ENCODE assay signal across 16 cellular contexts in genomic region chr2:85945576-85945975, GRCh38.
"Had no signal": no experiment of that assay in that cellular context is flagged by ENCODE, and none has a peak within 500 bp of the region (broad histone marks: within the 10 kb centered on the region; RNA-seq: fewer than 3 reads in every experiment).

No MANE protein-coding gene starts in this region.

- H3K4me3 Mint-ChIP-seq: activated CD4-positive, alpha-beta memory T cell treated with anti-CD3 and anti-CD28 coated beads for 36 hours; activated CD4-positive, alpha-beta T cell treated with anti-CD3 and anti-CD28 coated beads for 36 hours; activated CD8-positive, alpha-beta memory T cell treated with anti-CD3 and anti-CD28 coated beads, Interleukin-2, amount 10 ng/mL, durations not matched to agents 7 days and 5 days; activated naive CD4-positive, alpha-beta T cell treated with anti-CD3 and anti-CD28 coated beads, Interleukin-2, amount 10 ng/mL, durations not matched to agents 7 days and 5 days; naive thymus-derived CD4-positive, alpha-beta T cell; stimulated activated naive CD8-positive, alpha-beta T cell treated with anti-CD3 and anti-CD28 coated beads, Interleukin-15, amount 100 ng/mL, for 72 hours had no signal

- ATAC-seq: activated CD4-positive, alpha-beta T cell treated with anti-CD3 and anti-CD28 coated beads for 36 hours; activated CD8-positive, alpha-beta memory T cell treated with anti-CD3 and anti-CD28 coated beads, Interleukin-2, amount 10 ng/mL, durations not matched to agents 7 days and 5 days; left lung; naive thymus-derived CD4-positive, alpha-beta T cell; stimulated activated naive CD8-positive, alpha-beta T cell treated with anti-CD3 and anti-CD28 coated beads, Interleukin-15, amount 100 ng/mL, for 72 hours had no signal

- H3K27me3 ChIP-seq: cardiac muscle cell, left lung, upper lobe of left lung had no signal

- H3K27me3 Mint-ChIP-seq: activated CD4-positive, alpha-beta memory T cell treated with anti-CD3 and anti-CD28 coated beads for 36 hours; activated CD4-positive, alpha-beta T cell treated with anti-CD3 and anti-CD28 coated beads for 36 hours; stimulated activated naive CD8-positive, alpha-beta T cell treated with anti-CD3 and anti-CD28 coated beads, Interleukin-15, amount 100 ng/mL, for 72 hours had no signal

- H3K4me1 Mint-ChIP-seq: activated CD4-positive, alpha-beta T cell treated with anti-CD3 and anti-CD28 coated beads for 36 hours; activated CD8-positive, alpha-beta memory T cell treated with anti-CD3 and anti-CD28 coated beads, Interleukin-2, amount 10 ng/mL, durations not matched to agents 7 days and 5 days; activated naive CD4-positive, alpha-beta T cell treated with anti-CD3 and anti-CD28 coated beads, Interleukin-2, amount 10 ng/mL, durations not matched to agents 7 days and 5 days; stimulated activated naive CD8-positive, alpha-beta T cell treated with anti-CD3 and anti-CD28 coated beads, Interleukin-15, amount 100 ng/mL, for 72 hours had no signal

- H3K36me3 ChIP-seq: cardiac muscle cell, left lung, upper lobe of left lung had no signal

- FAIRE-seq: astrocyte, colon, endometrium, keratinocyte had no signal

- H3K4me3 ChIP-seq: cardiac muscle cell, left lung, upper lobe of left lung had no signal

- DNase-seq: activated CD4-positive, alpha-beta memory T cell treated with anti-CD3 and anti-CD28 coated beads for 36 hours; activated CD4-positive, alpha-beta T cell treated with anti-CD3 and anti-CD28 coated beads for 36 hours; activated CD8-positive, alpha-beta memory T cell treated with anti-CD3 and anti-CD28 coated beads, Interleukin-2, amount 10 ng/mL, durations not matched to agents 7 days and 5 days; activated naive CD4-positive, alpha-beta T cell treated with anti-CD3 and anti-CD28 coated beads, Interleukin-2, amount 10 ng/mL, durations not matched to agents 7 days and 5 days; activated T-cell treated with anti-CD3 and anti-CD28 coated beads, Interleukin-2, amount 50 U/mL, for 1 hour; hippocampal formation; left lung; naive thymus-derived CD4-positive, alpha-beta T cell; stimulated activated CD4-positive, alpha-beta T cell treated with anti-CD3 and anti-CD28 coated beads, Interleukin-1b, Interleukin-23, amount 100 ng/mL, for 48 hours; stimulated activated naive CD8-positive, alpha-beta T cell treated with anti-CD3 and anti-CD28 coated beads, Interleukin-15, amount 100 ng/mL, for 72 hours; upper lobe of left lung had no signal

- H3K27ac Mint-ChIP-seq: activated CD4-positive, alpha-beta memory T cell treated with anti-CD3 and anti-CD28 coated beads for 36 hours; activated CD4-positive, alpha-beta T cell treated with anti-CD3 and anti-CD28 coated beads for 36 hours; activated CD8-positive, alpha-beta memory T cell treated with anti-CD3 and anti-CD28 coated beads, Interleukin-2, amount 10 ng/mL, durations not matched to agents 7 days and 5 days; activated naive CD4-positive, alpha-beta T cell treated with anti-CD3 and anti-CD28 coated beads, Interleukin-2, amount 10 ng/mL, durations not matched to agents 7 days and 5 days; naive thymus-derived CD4-positive, alpha-beta T cell; stimulated activated naive CD8-positive, alpha-beta T cell treated with anti-CD3 and anti-CD28 coated beads, Interleukin-15, amount 100 ng/mL, for 72 hours had no signal
